ENCODE assay signal across 31 cellular contexts in the genomic region with DNA sequence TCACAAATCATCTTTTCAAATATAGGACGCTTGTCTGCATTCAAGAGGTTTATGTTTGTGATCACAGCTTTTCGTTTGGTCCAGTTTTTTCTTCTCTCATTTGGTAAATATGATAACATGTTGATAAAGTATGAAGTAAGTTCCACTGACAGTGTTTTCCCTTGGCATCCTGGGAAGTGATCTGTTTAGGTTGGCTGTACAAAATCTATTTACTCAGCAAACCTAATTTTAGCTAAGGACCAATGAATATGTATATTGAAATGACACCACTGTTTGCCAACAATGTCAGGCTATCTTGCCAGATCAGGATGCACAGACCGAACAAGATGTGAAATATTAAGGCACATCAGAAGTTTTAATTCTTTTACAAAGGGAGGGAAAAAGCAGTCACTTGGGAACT.
"Had no signal": no experiment of that assay in that cellular context is flagged by ENCODE, and none has a peak within 500 bp of the region (broad histone marks: within the 10 kb centered on the region; RNA-seq: fewer than 3 reads in every experiment).

No MANE protein-coding gene starts in this region.

- H3K4me1 Mint-ChIP-seq: activated CD4-positive, alpha-beta T cell treated with anti-CD3 and anti-CD28 coated beads for 36 hours; activated CD4-positive, alpha-beta T cell treated with anti-CD3 and anti-CD28 coated beads, Interleukin-2, amount 10 ng/mL, durations not matched to agents 24 days and 14 days; activated CD8-positive, alpha-beta memory T cell treated with anti-CD3 and anti-CD28 coated beads, Interleukin-2, amount 10 ng/mL, durations not matched to agents 7 days and 5 days; activated naive CD8-positive, alpha-beta T cell treated with anti-CD3 and anti-CD28 coated beads, Interleukin-2, amount 10 ng/mL, durations not matched to agents 7 days and 5 days; central memory CD8-positive, alpha-beta T cell; T-helper 17 cell had no signal

- H3K36me3 Mint-ChIP-seq: activated CD4-positive, alpha-beta memory T cell treated with anti-CD3 and anti-CD28 coated beads for 36 hours; activated CD8-positive, alpha-beta memory T cell treated with anti-CD3 and anti-CD28 coated beads, Interleukin-2, amount 10 ng/mL, durations not matched to agents 7 days and 5 days; activated naive CD4-positive, alpha-beta T cell treated with anti-CD3 and anti-CD28 coated beads, Interleukin-2, amount 50 U/mL, for 72 hours; activated naive CD8-positive, alpha-beta T cell treated with anti-CD3 and anti-CD28 coated beads, Interleukin-2, amount 10 ng/mL, durations not matched to agents 7 days and 5 days; brain had no signal

- H3K27me3 Mint-ChIP-seq: activated CD4-positive, alpha-beta memory T cell treated with anti-CD3 and anti-CD28 coated beads for 36 hours; activated CD4-positive, alpha-beta T cell treated with anti-CD3 and anti-CD28 coated beads for 36 hours; activated CD4-positive, alpha-beta T cell treated with anti-CD3 and anti-CD28 coated beads, Interleukin-2, amount 10 ng/mL, durations not matched to agents 24 days and 14 days; activated CD8-positive, alpha-beta memory T cell treated with anti-CD3 and anti-CD28 coated beads, Interleukin-2, amount 10 ng/mL, durations not matched to agents 7 days and 5 days; activated naive CD8-positive, alpha-beta T cell treated with anti-CD3 and anti-CD28 coated beads, Interleukin-2, amount 10 ng/mL, durations not matched to agents 7 days and 5 days; brain; central memory CD8-positive, alpha-beta T cell; dendritic cell treated with granulocyte-macrophage colony-stimulating factor and Interleukin-4, amounts not matched to agents 40 ng/mL and 50 ng/mL, for 4 days; T-helper 17 cell had no signal

- H3K36me3 ChIP-seq: ascending aorta, breast epithelium, cardiac muscle cell had no signal

- H3K27ac Mint-ChIP-seq: activated CD4-positive, alpha-beta memory T cell treated with anti-CD3 and anti-CD28 coated beads for 36 hours; activated CD4-positive, alpha-beta T cell treated with anti-CD3 and anti-CD28 coated beads for 36 hours; activated CD4-positive, alpha-beta T cell treated with anti-CD3 and anti-CD28 coated beads, Interleukin-2, amount 10 ng/mL, durations not matched to agents 24 days and 14 days; activated CD8-positive, alpha-beta memory T cell treated with anti-CD3 and anti-CD28 coated beads, Interleukin-2, amount 10 ng/mL, durations not matched to agents 7 days and 5 days; activated CD8-positive, alpha-beta T cell treated with anti-CD3 and anti-CD28 coated beads, Interleukin-2, amount 10 ng/mL, durations not matched to agents 7 days and 5 days; activated naive CD4-positive, alpha-beta T cell treated with anti-CD3 and anti-CD28 coated beads for 36 hours; activated naive CD4-positive, alpha-beta T cell treated with anti-CD3 and anti-CD28 coated beads, Interleukin-2, amount 50 U/mL, for 72 hours; activated naive CD8-positive, alpha-beta T cell treated with anti-CD3 and anti-CD28 coated beads, Interleukin-2, amount 10 ng/mL, durations not matched to agents 7 days and 5 days; activated T-cell treated with anti-CD3 and anti-CD28 coated beads, Interleukin-2, amount 50 U/mL, for 72 hours; brain; dendritic cell treated with granulocyte-macrophage colony-stimulating factor and Interleukin-4, amounts not matched to agents 40 ng/mL and 50 ng/mL, for 4 days; endodermal cell; T-helper 17 cell; T-helper 2 cell treated with Interferon-gamma antibody and Interleukin-4, amounts not matched to agents 5 μg/mL and 100 μg/mL, for 36 hours had no signal

- H3K9me3 ChIP-seq: ascending aorta, breast epithelium had no signal

- H3K4me3 Mint-ChIP-seq: activated CD4-positive, alpha-beta memory T cell treated with anti-CD3 and anti-CD28 coated beads for 36 hours; activated CD4-positive, alpha-beta T cell treated with anti-CD3 and anti-CD28 coated beads for 36 hours; activated CD4-positive, alpha-beta T cell treated with anti-CD3 and anti-CD28 coated beads, Interleukin-2, amount 10 ng/mL, durations not matched to agents 24 days and 14 days; activated CD8-positive, alpha-beta memory T cell treated with anti-CD3 and anti-CD28 coated beads, Interleukin-2, amount 10 ng/mL, durations not matched to agents 7 days and 5 days; activated CD8-positive, alpha-beta T cell treated with anti-CD3 and anti-CD28 coated beads, Interleukin-2, amount 10 ng/mL, durations not matched to agents 7 days and 5 days; activated naive CD4-positive, alpha-beta T cell treated with anti-CD3 and anti-CD28 coated beads for 36 hours; activated naive CD8-positive, alpha-beta T cell treated with anti-CD3 and anti-CD28 coated beads, Interleukin-2, amount 10 ng/mL, durations not matched to agents 7 days and 5 days; activated T-cell treated with anti-CD3 and anti-CD28 coated beads, Interleukin-2, amount 50 U/mL, for 72 hours; brain; central memory CD8-positive, alpha-beta T cell; dendritic cell treated with granulocyte-macrophage colony-stimulating factor and Interleukin-4, amounts not matched to agents 40 ng/mL and 50 ng/mL, for 4 days; endodermal cell; T-helper 17 cell; T-helper 2 cell treated with Interferon-gamma antibody and Interleukin-4, amounts not matched to agents 5 μg/mL and 100 μg/mL, for 36 hours had no signal

- H3K27ac ChIP-seq: ascending aorta, breast epithelium, cardiac muscle cell, coronary artery had no signal

- H3K4me3 ChIP-seq: ascending aorta, breast epithelium, cardiac muscle cell, coronary artery, dorsolateral prefrontal cortex had no signal

- DNase-seq: activated CD4-positive, alpha-beta memory T cell treated with anti-CD3 and anti-CD28 coated beads for 36 hours; activated CD4-positive, alpha-beta T cell treated with anti-CD3 and anti-CD28 coated beads for 36 hours; activated CD4-positive, alpha-beta T cell treated with anti-CD3 and anti-CD28 coated beads, Interleukin-2, amount 10 ng/mL, durations not matched to agents 24 days and 14 days; activated CD4-positive, CD25-positive, alpha-beta regulatory T cell; activated CD4-positive, CD25-positive, alpha-beta regulatory T cell treated with anti-CD3 and anti-CD28 coated beads, Interleukin-2, amount 50 U/mL, for 72 hours; activated CD8-positive, alpha-beta memory T cell treated with anti-CD3 and anti-CD28 coated beads, Interleukin-2, amount 10 ng/mL, durations not matched to agents 7 days and 5 days; activated CD8-positive, alpha-beta memory T cell treated with anti-CD3 and anti-CD28 coated beads, Interleukin-2, amount 50 U/mL, for 4 hours; activated CD8-positive, alpha-beta T cell treated with anti-CD3 and anti-CD28 coated beads, Interleukin-2, amount 10 ng/mL, durations not matched to agents 7 days and 5 days; activated effector memory CD4-positive, alpha-beta T cell treated with Interleukin-2 at 50 U/mL for 16 hours; activated naive CD4-positive, alpha-beta T cell treated with anti-CD3 and anti-CD28 coated beads for 36 hours; activated naive CD8-positive, alpha-beta T cell treated with anti-CD3 and anti-CD28 coated beads, Interleukin-2, amount 10 ng/mL, durations not matched to agents 7 days and 5 days; activated T-cell treated with anti-CD3 and anti-CD28 coated beads, Interleukin-2, amount 50 U/mL, for 1 hour; activated T-cell treated with anti-CD3 and anti-CD28 coated beads, Interleukin-2, amount 50 U/mL, for 72 hours; dorsolateral prefrontal cortex; effector memory CD4-positive, alpha-beta T cell; endodermal cell; foreskin fibroblast; head of caudate nucleus; T-helper 1 cell; T-helper 17 cell; T1000 had no signal

- H3K9me3 Mint-ChIP-seq: activated CD4-positive, alpha-beta T cell treated with anti-CD3 and anti-CD28 coated beads, Interleukin-2, amount 10 ng/mL, durations not matched to agents 24 days and 14 days; activated naive CD8-positive, alpha-beta T cell treated with anti-CD3 and anti-CD28 coated beads, Interleukin-2, amount 10 ng/mL, durations not matched to agents 7 days and 5 days; brain; dendritic cell treated with granulocyte-macrophage colony-stimulating factor and Interleukin-4, amounts not matched to agents 40 ng/mL and 50 ng/mL, for 4 days; endodermal cell had no signal

- H3K4me1 ChIP-seq: ascending aorta, breast epithelium had no signal

- H3K27me3 ChIP-seq: ascending aorta, breast epithelium, cardiac muscle cell, dorsolateral prefrontal cortex had no signal

- ATAC-seq: activated CD4-positive, alpha-beta T cell treated with anti-CD3 and anti-CD28 coated beads for 36 hours; activated CD8-positive, alpha-beta memory T cell treated with anti-CD3 and anti-CD28 coated beads, Interleukin-2, amount 10 ng/mL, durations not matched to agents 7 days and 5 days; activated CD8-positive, alpha-beta T cell treated with anti-CD3 and anti-CD28 coated beads, Interleukin-2, amount 10 ng/mL, durations not matched to agents 7 days and 5 days; activated naive CD4-positive, alpha-beta T cell treated with anti-CD3 and anti-CD28 coated beads, Interleukin-2, amount 50 U/mL, for 72 hours; activated T-cell treated with anti-CD3 and anti-CD28 coated beads, Interleukin-2, amount 50 U/mL, for 72 hours; esophagus mucosa; T-helper 17 cell had no signal
